Comparison of ENCODE assay signal across 20 cellular contexts in the genomic region with DNA sequence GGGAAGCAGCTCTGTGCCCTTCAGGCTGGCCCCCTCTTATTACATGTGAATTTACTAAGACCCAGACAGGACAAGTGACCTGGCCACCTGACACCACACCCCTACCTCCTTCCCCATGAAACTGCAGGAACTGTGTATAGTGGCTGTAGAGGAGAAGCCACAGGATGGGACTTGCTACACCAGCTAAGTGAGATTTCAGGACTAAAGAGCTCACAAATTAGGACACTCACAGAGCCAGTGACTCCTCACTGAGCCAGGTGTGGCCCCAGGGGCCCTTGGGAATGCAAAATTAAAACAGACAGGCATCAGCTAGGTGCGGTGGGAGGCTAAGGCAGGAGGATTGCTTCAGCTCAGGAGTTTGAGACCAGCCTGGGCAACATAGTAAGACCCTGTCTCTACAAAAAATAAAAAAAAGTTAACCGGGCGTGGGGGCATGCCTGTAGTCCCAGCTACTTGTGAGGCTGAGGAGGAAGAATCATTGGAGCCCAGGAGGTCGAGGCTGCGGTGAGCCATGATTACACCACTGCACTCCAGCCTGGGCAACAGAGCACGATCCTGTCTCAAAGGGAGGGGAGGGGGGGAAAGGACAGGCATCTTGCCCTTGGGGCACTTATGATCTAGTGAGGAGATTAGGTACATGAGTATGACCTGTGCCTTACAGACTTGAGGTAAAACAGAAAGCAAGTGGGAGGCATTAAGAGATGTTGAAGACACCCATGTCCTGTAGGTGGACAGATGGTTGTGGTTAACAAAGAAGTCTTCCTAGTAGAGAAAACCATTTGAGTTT.
"Had no signal": no experiment of that assay in that cellular context is flagged by ENCODE, and none has a peak within 500 bp of the region (broad histone marks: within the 10 kb centered on the region; RNA-seq: fewer than 3 reads in every experiment).

No MANE protein-coding gene starts in this region.

- H3K27ac Mint-ChIP-seq: activated T-helper 2 cell treated with anti-CD3 and anti-CD28 coated beads, Interferon-gamma antibody, Interleukin-2, Interleukin-4, amounts not matched to agents 10 μg/mL and 5 μg/mL and 100 μg/mL, durations not matched to agents 14 hours and 24 hours and 36 hours; memory B cell had no signal

- H3K27me3 ChIP-seq: brain microvascular endothelial cell, dorsolateral prefrontal cortex, hepatocyte, left lung, uterus had no signal

- H3K9me3 Mint-ChIP-seq: activated T-helper 2 cell treated with anti-CD3 and anti-CD28 coated beads, Interferon-gamma antibody, Interleukin-2, Interleukin-4, amounts not matched to agents 10 μg/mL and 5 μg/mL and 100 μg/mL, durations not matched to agents 14 hours and 24 hours and 36 hours; memory B cell; naive thymus-derived CD8-positive, alpha-beta T cell had no signal

- H3K36me3 ChIP-seq: thoracic aorta, uterus had no signal

- ATAC-seq: left lung; mucosa of descending colon; naive thymus-derived CD8-positive, alpha-beta T cell; right cardiac atrium had no signal

- H3K9ac ChIP-seq: SK-N-SH had no signal

- H3K27me3 Mint-ChIP-seq: naive thymus-derived CD8-positive, alpha-beta T cell had no signal

- H3K36me3 Mint-ChIP-seq: memory B cell had no signal

- H3K9me3 ChIP-seq: left lung, mucosa of descending colon, SK-N-SH, thoracic aorta, uterus had no signal

- H3K4me3 Mint-ChIP-seq: memory B cell; naive thymus-derived CD8-positive, alpha-beta T cell had no signal

- H3K4me3 ChIP-seq: dorsolateral prefrontal cortex, hepatocyte, left lung, mucosa of descending colon, thoracic aorta, uterus had no signal

- DNase-seq: activated CD4-positive, alpha-beta T cell treated with anti-CD3 and anti-CD28 coated beads for 1 hour; activated CD4-positive, alpha-beta T cell treated with anti-CD3 and anti-CD28 coated beads, Interleukin-2, amount 50 U/mL, for 4 hours; activated naive CD4-positive, alpha-beta T cell treated with anti-CD3 and anti-CD28 coated beads, Interleukin-2, amount 50 U/mL, for 16 hours; activated T-cell treated with anti-CD3 and anti-CD28 coated beads for 4 hours; amygdala; brain microvascular endothelial cell; dorsolateral prefrontal cortex; left lung; mucosa of descending colon; naive thymus-derived CD8-positive, alpha-beta T cell; nucleus accumbens; SK-N-SH; T-helper 1 cell; T1000; uterus had no signal

- H3K27ac ChIP-seq: brain microvascular endothelial cell, dorsolateral prefrontal cortex, hepatocyte, left lung, thoracic aorta, uterus had no signal
